ENCODE assay signal across 8 cellular contexts in the genomic region with DNA sequence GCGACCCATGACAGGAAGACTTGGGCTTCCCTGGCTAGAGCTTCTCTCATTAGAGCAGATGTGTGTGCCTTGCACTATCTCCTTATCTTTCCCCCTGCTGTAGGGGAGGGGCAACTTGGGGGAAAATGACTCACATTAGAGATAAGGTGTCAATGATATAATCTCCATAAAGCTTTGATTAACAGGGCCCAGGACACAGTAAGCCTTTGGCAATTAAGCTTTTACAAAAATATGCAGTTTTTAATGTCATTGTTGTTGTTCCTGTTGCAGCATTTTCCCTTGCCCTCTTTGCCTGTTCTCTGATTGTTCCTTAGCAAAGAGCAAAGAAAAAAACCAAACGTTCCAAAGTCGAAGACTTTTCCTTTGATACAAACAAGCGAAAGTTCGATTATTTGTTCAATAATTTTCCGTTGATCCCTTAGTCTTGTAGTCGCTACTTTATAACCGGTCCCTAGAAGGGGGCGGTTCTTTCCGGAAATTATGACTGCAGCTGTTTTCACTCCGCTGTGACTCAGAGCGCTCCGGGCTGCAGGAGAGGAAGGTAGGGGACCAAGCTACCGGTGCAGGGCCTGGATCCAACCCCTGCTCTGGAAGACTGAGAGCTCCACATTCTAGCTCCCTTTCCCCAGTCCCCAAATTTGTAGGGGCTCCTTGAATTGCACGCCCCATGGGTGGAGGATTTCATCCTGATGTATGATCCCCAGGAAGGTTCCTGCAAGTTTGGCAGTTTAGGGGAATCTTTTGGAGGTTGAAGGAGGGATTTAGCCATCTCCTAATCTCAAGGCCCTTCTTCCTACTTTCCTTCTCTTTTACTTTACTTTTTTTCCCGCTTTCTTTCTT. TPM values are rescaled to one million over a fixed set of nuclear protein-coding genes. Genes with fewer than 3 reads are reported as not detected.
DNase-seq lines count a peak whose midpoint lies in the region; ATAC-seq and TF ChIP-seq lines count a peak whose summit lies in the region.

A gene with protein sequence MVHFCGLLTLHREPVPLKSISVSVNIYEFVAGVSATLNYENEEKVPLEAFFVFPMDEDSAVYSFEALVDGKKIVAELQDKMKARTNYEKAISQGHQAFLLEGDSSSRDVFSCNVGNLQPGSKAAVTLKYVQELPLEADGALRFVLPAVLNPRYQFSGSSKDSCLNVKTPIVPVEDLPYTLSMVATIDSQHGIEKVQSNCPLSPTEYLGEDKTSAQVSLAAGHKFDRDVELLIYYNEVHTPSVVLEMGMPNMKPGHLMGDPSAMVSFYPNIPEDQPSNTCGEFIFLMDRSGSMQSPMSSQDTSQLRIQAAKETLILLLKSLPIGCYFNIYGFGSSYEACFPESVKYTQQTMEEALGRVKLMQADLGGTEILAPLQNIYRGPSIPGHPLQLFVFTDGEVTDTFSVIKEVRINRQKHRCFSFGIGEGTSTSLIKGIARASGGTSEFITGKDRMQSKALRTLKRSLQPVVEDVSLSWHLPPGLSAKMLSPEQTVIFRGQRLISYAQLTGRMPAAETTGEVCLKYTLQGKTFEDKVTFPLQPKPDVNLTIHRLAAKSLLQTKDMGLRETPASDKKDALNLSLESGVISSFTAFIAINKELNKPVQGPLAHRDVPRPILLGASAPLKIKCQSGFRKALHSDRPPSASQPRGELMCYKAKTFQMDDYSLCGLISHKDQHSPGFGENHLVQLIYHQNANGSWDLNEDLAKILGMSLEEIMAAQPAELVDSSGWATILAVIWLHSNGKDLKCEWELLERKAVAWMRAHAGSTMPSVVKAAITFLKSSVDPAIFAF (plus strand): TSS at position 509 of the 840 bp plus-strand sequence. CDS start 2,062 bp downstream, outside the sequence.

- H3K27ac ChIP-seq in aorta (ENCODE audit: low read depth in 1 of 2, low read length in 2 of 2): peak within 1 kb of the TSS; percentile 22 to 78

- no peaks in the 10 kb centered on the region for H3K36me3 ChIP-seq in H7 (replicated peaks; ENCODE audit: control insufficient read depth, insufficient read depth, low read length)
- peaks cover 2 to 3% of the 10 kb centered on the region in 2 donors for H3K36me3 ChIP-seq in aorta (ENCODE audit: control insufficient read depth in 1 of 2, insufficient read depth in 2 of 2, low read length in 1 of 2)

- H3K4me1 Mint-ChIP-seq in T-helper 17 cell: peaks cover 17% of the 10 kb centered on the region

- no peaks in the 10 kb centered on the region for H3K4me1 ChIP-seq in aorta (ENCODE audit: control insufficient read depth in 1 of 2, insufficient read depth in 2 of 2, low read length in 2 of 2)

- ATAC-seq in T-helper 17 cell: peak; percentile 99
- ATAC-seq in aorta (ENCODE audit: low FRiP score): peak; percentile 95

- WGBS in aorta, 2 donors: 3% methylated on average over 16 of the region's 16 CpGs

- intact Hi-C loops in aorta (cut with DNase I): no loop called here

- H3K27me3 ChIP-seq in H7 (ENCODE audit: control insufficient read depth, insufficient read depth, low read length): no peaks in the 10 kb centered on the region
- no peaks in the 10 kb centered on the region for H3K27me3 ChIP-seq in aorta (ENCODE audit: control insufficient read depth in 1 of 2, insufficient read depth in 2 of 2, low read length in 1 of 2)

- peak; percentile 63 for DNase-seq in GM04504 (ENCODE audit: low read depth)
- DNase-seq in H7: peak; percentile 72
- DNase-seq in M059J (ENCODE audit: low read depth): peak; percentile 86
- DNase-seq in T-helper 17 cell: peak in 2 of 3 donors; percentile 24 to 34
- DNase-seq in astrocyte of the cerebellum (ENCODE audit: low read depth): peak; percentile 79
- DNase-seq in hepatic stellate cell (ENCODE audit: low spot score): peak; percentile 69
- DNase-seq in renal cortical epithelial cell (ENCODE audit: low read depth): peak; percentile 88
- peak; percentile 89 for DNase-seq in aorta

- H3K4me3 ChIP-seq in H7 (ENCODE audit: insufficient read depth, low read depth, low read length): peak within 1 kb of the TSS; percentile 50
- H3K4me3 ChIP-seq in astrocyte of the cerebellum (ENCODE audit: low read depth, low read length): peak within 1 kb of the TSS; percentile 56
- peak within 1 kb of the TSS; percentile 97 to 99 for H3K4me3 ChIP-seq in aorta (ENCODE audit: low read length in 2 of 2)

- in situ Hi-C loops in astrocyte of the cerebellum (cut with HindIII; ENCODE audit: low sequenced_read_pairs): no loop called here

- TF ChIP-seq CTCF in astrocyte of the cerebellum (IDR thresholded peaks at IDR 0.05; ENCODE audit: low read depth, low read length, missing control alignments): no peak

- peak within 1 kb of the TSS; percentile 51 for H3K27ac Mint-ChIP-seq in T-helper 17 cell

- no peaks in the 10 kb centered on the region for H3K9me3 ChIP-seq in T-helper 17 cell (ENCODE audit: control insufficient read depth, low read length, poor library complexity, severe bottlenecking)
- no peaks in the 10 kb centered on the region for H3K9me3 ChIP-seq in aorta (ENCODE audit: control insufficient read depth, low read length)

- peaks cover 21% of the 10 kb centered on the region for H3K27me3 Mint-ChIP-seq in T-helper 17 cell

- H3K36me3 Mint-ChIP-seq in T-helper 17 cell (ENCODE audit: low read depth): peaks cover 8% of the 10 kb centered on the region

- peak within 1 kb of the TSS; percentile 96 for H3K4me3 Mint-ChIP-seq in T-helper 17 cell

RNA-seq across cellular contexts. Expression of the gene that starts here (rescaled TPM):
- total RNA-seq in H7 (2014; rRNA removed; shearing (Covaris generic)): 15.1 and 17.8 TPM in 2 replicates
- 3.3 and 4.3 TPM in 2 replicates for total RNA-seq in M059J (2014; rRNA removed; shearing (Covaris generic))
- 1 to 10 TPM; 4.7 to 5.4 TPM for total RNA-seq in T-helper 17 cell
- 32.1 and 45.7 TPM in 2 replicates for total RNA-seq in renal cortical epithelial cell
- total RNA-seq in aorta: 10 to 100 TPM; 24.5 to 56.7 TPM
- 10 to 100 TPM in 1 of 2 donors, 1 to 10 TPM in 1; 9.9 to 27.8 TPM for polyA plus RNA-seq in aorta

Comparison
In these comparisons a context has a peak if more than half of its experiments do, and no peak if none do; other contexts are left out.
1. Peak in every context shown above with its lines: DNase-seq, ATAC-seq, H3K4me3 ChIP-seq and H3K27ac ChIP-seq.
2. DNase-seq: peak in every context shown above with its lines; median percentile 89 in aorta; 88 in renal cortical epithelial cell; 86 in M059J; 79 in astrocyte of the cerebellum; 72 in H7; 69 in hepatic stellate cell; 63 in GM04504; 29 in T-helper 17 cell.